18 cellular contexts compared by ENCODE assay signal in the genomic region with DNA sequence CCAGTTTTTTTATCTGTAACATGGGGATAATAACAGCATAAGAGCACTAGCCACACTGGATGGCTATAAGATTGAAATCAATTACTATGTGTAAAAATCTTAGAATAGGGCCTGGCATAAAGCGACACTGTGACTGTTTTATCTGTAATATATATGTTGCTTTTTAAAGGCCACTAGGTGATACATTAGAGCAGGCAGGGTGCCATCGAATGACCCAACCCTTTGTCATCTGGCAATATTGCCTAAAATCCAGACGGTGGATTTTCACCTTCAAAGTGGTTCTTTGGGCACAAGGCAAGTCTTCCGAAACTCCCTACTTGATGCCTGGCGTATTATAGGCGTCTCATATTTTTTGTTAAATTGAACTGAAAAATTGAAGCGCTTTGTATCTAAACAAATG.
"Had no signal": no experiment of that assay in that cellular context is flagged by ENCODE, and none has a peak within 500 bp of the region (broad histone marks: within the 10 kb centered on the region; RNA-seq: fewer than 3 reads in every experiment).

No MANE protein-coding gene starts in this region.

- H3K27ac Mint-ChIP-seq: activated B cell treated with CpG ODN at 0.5 μM for 24 hours; activated CD4-positive, alpha-beta T cell treated with anti-CD3 and anti-CD28 coated beads, Interleukin-2, amount 10 ng/mL, durations not matched to agents 7 days and 5 days; stimulated activated naive B cell treated with anti-CD40 and anti-IgM and Interleukin-4, amounts not matched to agents 10 μg/mL and 1 μg/mL and 100 μg/mL, for 72 hours had no signal

- H3K9me3 Mint-ChIP-seq: activated B cell treated with CpG ODN at 0.5 μM for 24 hours; activated CD4-positive, alpha-beta T cell treated with anti-CD3 and anti-CD28 coated beads, Interleukin-2, amount 10 ng/mL, durations not matched to agents 7 days and 5 days; neural crest cell; stimulated activated naive B cell treated with anti-CD40 and anti-IgM and Interleukin-4, amounts not matched to agents 10 μg/mL and 1 μg/mL and 100 μg/mL, for 72 hours had no signal

- H3K27me3 Mint-ChIP-seq: activated B cell treated with CpG ODN at 0.5 μM for 24 hours; activated CD4-positive, alpha-beta T cell treated with anti-CD3 and anti-CD28 coated beads, Interleukin-2, amount 10 ng/mL, durations not matched to agents 7 days and 5 days had no signal

- H3K4me3 ChIP-seq: adrenal gland, gastroesophageal sphincter, heart left ventricle, left lung, spleen, tibial nerve, uterus had no signal

- H3K27me3 ChIP-seq: adrenal gland, gastroesophageal sphincter, heart left ventricle, left lung, spleen, tibial nerve, uterus had no signal

- DNase-seq: activated B cell treated with CpG ODN at 0.5 μM for 24 hours; activated CD4-positive, alpha-beta T cell treated with anti-CD3 and anti-CD28 coated beads, Interleukin-2, amount 10 ng/mL, durations not matched to agents 7 days and 5 days; activated gamma-delta T cell; adrenal gland; effector CD4-positive, alpha-beta T cell; heart left ventricle; left lung; retina; spleen; stimulated activated CD4-positive, alpha-beta T cell treated with anti-CD3 and anti-CD28 coated beads, Interleukin-4, amount 100 ng/mL, for 4 hours; stimulated activated naive B cell treated with anti-CD40 and anti-IgM and Interleukin-4, amounts not matched to agents 10 μg/mL and 1 μg/mL and 100 μg/mL, for 72 hours; substantia nigra; SW 1271; uterus had no signal

- H3K4me1 Mint-ChIP-seq: activated B cell treated with CpG ODN at 0.5 μM for 24 hours had no signal

- H3K4me3 Mint-ChIP-seq: activated B cell treated with CpG ODN at 0.5 μM for 24 hours; activated CD4-positive, alpha-beta T cell treated with anti-CD3 and anti-CD28 coated beads, Interleukin-2, amount 10 ng/mL, durations not matched to agents 7 days and 5 days; neural crest cell; stimulated activated naive B cell treated with anti-CD40 and anti-IgM and Interleukin-4, amounts not matched to agents 10 μg/mL and 1 μg/mL and 100 μg/mL, for 72 hours had no signal

- ATAC-seq: esophagus mucosa, gastroesophageal sphincter, heart left ventricle, left lung had no signal

- H3K36me3 ChIP-seq: adrenal gland, gastroesophageal sphincter, heart left ventricle, left lung, spleen, tibial nerve, uterus had no signal

- H3K27ac ChIP-seq: adrenal gland, gastroesophageal sphincter, heart left ventricle, left lung, spleen, tibial nerve, uterus had no signal

- H3K36me3 Mint-ChIP-seq: stimulated activated naive B cell treated with anti-CD40 and anti-IgM and Interleukin-4, amounts not matched to agents 10 μg/mL and 1 μg/mL and 100 μg/mL, for 72 hours had no signal
